Comparison of ENCODE assay signal across 8 cellular contexts in genomic region chr1:212470059-212470458, GRCh38. TPM values are rescaled to one million over a fixed set of nuclear protein-coding genes. Genes with fewer than 3 reads are reported as not detected.
DNase-seq lines count a peak whose midpoint lies in the region; ATAC-seq and TF ChIP-seq lines count a peak whose summit lies in the region.

No MANE protein-coding gene starts in this region.

- peak; percentile 99 for DNase-seq in MG63
- DNase-seq in colonic mucosa: peak; percentile 50
- peak; percentile 70 for DNase-seq in lung (ENCODE audit: low spot score)
- DNase-seq in tibial artery: peak; percentile 96 to 97
- DNase-seq in cortex of kidney (lab: John Stamatoyannopoulos, UW): no peak

- H3K4me3 ChIP-seq in MG63: no peak overlapping the region
- H3K4me3 ChIP-seq in colonic mucosa: no peak overlapping the region
- no peak overlapping the region for H3K4me3 ChIP-seq in lung
- no peak overlapping the region for H3K4me3 ChIP-seq in tibial artery

- no peak overlapping the region for H3K9ac ChIP-seq in colonic mucosa (ENCODE audit: low read depth in 2 of 2, low read length in 2 of 2)

- H3K27ac ChIP-seq in colonic mucosa (no peak overlapping the region), lung (ENCODE audit: low read depth in 1 of 2, low read length in 1 of 2) (no peak overlapping the region), tibial artery (peak overlapping the region; percentile 71 to 79)

- H3K27me3 ChIP-seq in MG63 (no peaks in the 10 kb centered on the region), colonic mucosa (no peaks in the 10 kb centered on the region), lung (ENCODE audit: control insufficient read depth, insufficient read depth) (no peaks in the 10 kb centered on the region), tibial artery (no peaks in the 10 kb centered on the region)

- H3K9me3 ChIP-seq in MG63 (no peaks in the 10 kb centered on the region), colonic mucosa (no peaks in the 10 kb centered on the region), lung (ENCODE audit: control insufficient read depth in 2 of 2, insufficient read depth in 1 of 2, low read length in 1 of 2) (no peaks in the 10 kb centered on the region), tibial artery (no peaks in the 10 kb centered on the region)

- H3K4me1 ChIP-seq in colonic mucosa: no peaks in the 10 kb centered on the region
- H3K4me1 ChIP-seq in lung (ENCODE audit: control insufficient read depth in 2 of 2, insufficient read depth in 2 of 2, low read length in 2 of 2): peaks cover 0 to 2% of the 10 kb centered on the region in 2 donors
- peaks cover 0 to 43% (median 20%) of the 10 kb centered on the region in 4 donors for H3K4me1 ChIP-seq in tibial artery

- peak; percentile 66 for ATAC-seq in lung (ENCODE audit: insufficient read depth, low FRiP score)
- ATAC-seq in HG03342 (IDR thresholded peaks at IDR 0.05; ENCODE audit: unreplicated experiment): no peak
- ATAC-seq in HG03196 (IDR thresholded peaks at IDR 0.05; ENCODE audit: unreplicated experiment): no peak
- no peak for ATAC-seq in GM21526 (IDR thresholded peaks at IDR 0.05; ENCODE audit: low FRiP score, unreplicated experiment)

- 52 to 82% methylated on average over 15 of the region's 15 CpGs for WGBS in lung, 2 donors

- intact Hi-C loops in colonic mucosa (cut with DNase I) (loop anchor here (10.0 kb wide), 1 partner anchor 285 kb away; no protein-coding TSS in a partner anchor), tibial artery (cut with DNase I; ENCODE audit: low total_unique reads) (loop anchor here (10.0 kb wide), 2 partner anchors 145 to 325 kb away; partner anchors contain the start of genes NSL1 and TATDN3)

- H3K36me3 ChIP-seq in MG63 (no peaks in the 10 kb centered on the region), colonic mucosa (no peaks in the 10 kb centered on the region), lung (ENCODE audit: control insufficient read depth in 2 of 2, insufficient read depth in 2 of 2, low read length in 2 of 2) (no peaks in the 10 kb centered on the region), tibial artery (no peaks in the 10 kb centered on the region)

- TF ChIP-seq CTCF in colonic mucosa (IDR thresholded peaks at IDR 0.05) (no peak), lung (IDR thresholded peaks at IDR 0.05; ENCODE audit: control extremely low read depth, extremely low read depth) (no peak), tibial artery (IDR thresholded peaks at IDR 0.05) (no peak)

RNA-seq across cellular contexts. Expression of gene NENF, which starts 37.3 kb away (rescaled TPM):
- total RNA-seq in MG63 (2014; rRNA removed; shearing (Covaris generic); ENCODE audit: low replicate concordance): 143 and 147 TPM in 2 replicates
- total RNA-seq in colonic mucosa: 10 to 100 TPM; 43.4 to 43.9 TPM
- 10 to 100 TPM; 27.1 to 52.8 TPM for total RNA-seq in lung
- polyA plus RNA-seq in lung: 10 to 100 TPM; 34.1 to 94.7 TPM

RNA-seq across cellular contexts. Expression of gene PACC1, which starts 55.4 kb away (rescaled TPM):
- total RNA-seq in MG63 (2014; rRNA removed; shearing (Covaris generic); ENCODE audit: low replicate concordance): 4.8 and 12.6 TPM in 2 replicates
- 1 to 10 TPM; 2.6 to 3.1 TPM for total RNA-seq in colonic mucosa
- 1 to 10 TPM; 6.5 to 7.2 TPM for total RNA-seq in lung
- 1 to 10 TPM; 2.8 to 8.1 TPM for polyA plus RNA-seq in lung

Comparison
In these comparisons a context has a peak if more than half of its experiments do, and no peak if none do; other contexts are left out.
1. H3K27ac ChIP-seq: peak in tibial artery (2 of 2); none in colonic mucosa (single experiment) and lung (0 of 2).